ENCODE assay signal across 1 cellular context in the genomic region with DNA sequence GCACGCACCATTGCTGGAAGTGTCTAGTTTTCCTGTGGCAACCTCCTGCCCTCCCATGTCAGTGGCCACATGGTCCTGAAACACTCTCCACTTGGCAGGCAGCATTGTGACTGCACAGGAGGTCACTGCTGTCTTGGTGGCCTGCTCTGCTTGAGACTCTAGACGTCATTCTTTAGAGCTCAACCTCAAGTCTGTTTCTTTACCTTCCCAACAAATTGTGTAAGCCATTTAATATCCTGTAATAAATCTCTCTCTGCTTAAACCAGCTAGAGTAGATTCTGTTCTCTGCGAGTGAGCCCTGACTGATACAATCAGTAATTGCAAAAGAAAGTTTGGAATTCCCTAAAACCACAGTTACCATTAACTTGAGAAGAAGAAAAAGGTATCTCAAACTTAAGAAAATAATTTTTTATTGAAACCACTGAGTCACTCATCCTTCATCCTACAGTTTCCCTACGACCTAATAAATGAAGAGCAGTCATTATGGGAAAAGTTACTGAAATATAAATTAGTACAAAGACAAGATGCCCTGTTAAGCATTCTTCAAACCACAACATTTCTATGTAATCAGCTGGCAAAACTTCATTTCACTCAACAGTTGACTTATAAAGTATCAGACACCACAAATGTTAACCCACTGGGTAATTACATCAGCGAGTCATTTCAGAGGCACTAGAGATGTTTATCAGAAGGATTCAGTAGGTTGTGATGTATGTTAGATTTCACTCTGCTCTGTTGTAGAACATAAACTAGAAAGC.
TF ChIP-seq lines count a peak whose summit lies in the region.

No MANE protein-coding gene starts in this region.

TF ChIP-seq in HepG2, 621 proteins besides CTCF, POLR2A, EP300 and RAD21 (continued from another document):
- TF ChIP-seq, protein P1, sequence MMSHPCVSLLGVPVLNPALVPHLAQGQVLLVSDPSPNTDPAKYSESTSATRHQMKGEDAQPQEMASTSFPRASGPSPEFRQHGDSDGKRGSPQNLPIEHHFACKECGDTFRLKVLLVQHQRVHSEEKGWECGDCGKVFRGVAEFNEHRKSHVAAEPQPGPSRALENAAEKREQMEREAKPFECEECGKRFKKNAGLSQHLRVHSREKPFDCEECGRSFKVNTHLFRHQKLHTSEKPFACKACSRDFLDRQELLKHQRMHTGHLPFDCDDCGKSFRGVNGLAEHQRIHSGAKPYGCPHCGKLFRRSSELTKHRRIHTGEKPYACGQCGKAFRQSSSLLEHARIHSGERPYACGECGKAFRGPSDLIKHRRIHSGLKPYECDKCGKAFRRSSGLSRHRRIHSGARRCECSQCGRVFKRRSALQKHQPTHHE (CRISPR knock-in tag; IDR thresholded peaks at IDR 0.05; ENCODE audit: borderline replicate concordance): no peak
- TF ChIP-seq POLR2AphosphoS5 (IDR thresholded peaks at IDR 0.05; ENCODE audit: low read depth, low read length): no peak
- no peak for TF ChIP-seq NR1H2 (CRISPR knock-in tag; IDR thresholded peaks at IDR 0.05; ENCODE audit: borderline replicate concordance, low read depth)
- TF ChIP-seq TFDP2 (CRISPR knock-in tag; IDR thresholded peaks at IDR 0.05): no peak
- TF ChIP-seq, protein P2, sequence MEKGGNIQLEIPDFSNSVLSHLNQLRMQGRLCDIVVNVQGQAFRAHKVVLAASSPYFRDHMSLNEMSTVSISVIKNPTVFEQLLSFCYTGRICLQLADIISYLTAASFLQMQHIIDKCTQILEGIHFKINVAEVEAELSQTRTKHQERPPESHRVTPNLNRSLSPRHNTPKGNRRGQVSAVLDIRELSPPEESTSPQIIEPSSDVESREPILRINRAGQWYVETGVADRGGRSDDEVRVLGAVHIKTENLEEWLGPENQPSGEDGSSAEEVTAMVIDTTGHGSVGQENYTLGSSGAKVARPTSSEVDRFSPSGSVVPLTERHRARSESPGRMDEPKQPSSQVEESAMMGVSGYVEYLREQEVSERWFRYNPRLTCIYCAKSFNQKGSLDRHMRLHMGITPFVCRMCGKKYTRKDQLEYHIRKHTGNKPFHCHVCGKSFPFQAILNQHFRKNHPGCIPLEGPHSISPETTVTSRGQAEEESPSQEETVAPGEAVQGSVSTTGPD (CRISPR knock-in tag; IDR thresholded peaks at IDR 0.05): no peak
- TF ChIP-seq MLLT10 (CRISPR knock-in tag; IDR thresholded peaks at IDR 0.05): no peak
- TF ChIP-seq, protein P3, sequence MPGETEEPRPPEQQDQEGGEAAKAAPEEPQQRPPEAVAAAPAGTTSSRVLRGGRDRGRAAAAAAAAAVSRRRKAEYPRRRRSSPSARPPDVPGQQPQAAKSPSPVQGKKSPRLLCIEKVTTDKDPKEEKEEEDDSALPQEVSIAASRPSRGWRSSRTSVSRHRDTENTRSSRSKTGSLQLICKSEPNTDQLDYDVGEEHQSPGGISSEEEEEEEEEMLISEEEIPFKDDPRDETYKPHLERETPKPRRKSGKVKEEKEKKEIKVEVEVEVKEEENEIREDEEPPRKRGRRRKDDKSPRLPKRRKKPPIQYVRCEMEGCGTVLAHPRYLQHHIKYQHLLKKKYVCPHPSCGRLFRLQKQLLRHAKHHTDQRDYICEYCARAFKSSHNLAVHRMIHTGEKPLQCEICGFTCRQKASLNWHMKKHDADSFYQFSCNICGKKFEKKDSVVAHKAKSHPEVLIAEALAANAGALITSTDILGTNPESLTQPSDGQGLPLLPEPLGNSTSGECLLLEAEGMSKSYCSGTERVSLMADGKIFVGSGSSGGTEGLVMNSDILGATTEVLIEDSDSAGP (CRISPR knock-in tag; IDR thresholded peaks at IDR 0.05; ENCODE audit: borderline replicate concordance): peak; percentile 36; the same call in 1 of the 2 replicates
- TF ChIP-seq ATF7 (IDR thresholded peaks at IDR 0.05): no peak
- TF ChIP-seq ATF7 (CRISPR knock-in tag; IDR thresholded peaks at IDR 0.05): no peak
- TF ChIP-seq SP4 (CRISPR knock-in tag; IDR thresholded peaks at IDR 0.05): no peak
- no peak for TF ChIP-seq ZBTB20 (CRISPR knock-in tag; IDR thresholded peaks at IDR 0.05; ENCODE audit: borderline replicate concordance, low read depth)
- TF ChIP-seq ZNF343 (CRISPR knock-in tag; IDR thresholded peaks at IDR 0.05): no peak
- TF ChIP-seq TEAD3 (CRISPR knock-in tag; optimal IDR thresholded peaks at IDR 0.05; ENCODE audit: borderline replicate concordance): no peak
- TF ChIP-seq FOXJ3 (CRISPR knock-in tag; IDR thresholded peaks at IDR 0.05; ENCODE audit: borderline replicate concordance): no peak
- no peak for TF ChIP-seq ZFP62 (CRISPR knock-in tag; IDR thresholded peaks at IDR 0.05)
- no peak for TF ChIP-seq TCF7 (IDR thresholded peaks at IDR 0.05; ENCODE audit: low read depth)
- no peak for TF ChIP-seq NFE2 (CRISPR knock-in tag; IDR thresholded peaks at IDR 0.05)
- TF ChIP-seq GABPB1 (CRISPR knock-in tag; IDR thresholded peaks at IDR 0.05): no peak
- TF ChIP-seq RBM22 (optimal IDR thresholded peaks at IDR 0.05; ENCODE audit: low read length): peak; percentile 24
- TF ChIP-seq MATR3 (CRISPR knock-in tag; IDR thresholded peaks at IDR 0.05): no peak
- peak; percentile 41; the same call in 1 of the 2 replicates for TF ChIP-seq ZNF687 (CRISPR knock-in tag; IDR thresholded peaks at IDR 0.05)
- no peak for TF ChIP-seq FOXA1 (IDR thresholded peaks at IDR 0.05)
- no peak for TF ChIP-seq FOXA1 (CRISPR knock-in tag; IDR thresholded peaks at IDR 0.05)
- TF ChIP-seq, protein P4, sequence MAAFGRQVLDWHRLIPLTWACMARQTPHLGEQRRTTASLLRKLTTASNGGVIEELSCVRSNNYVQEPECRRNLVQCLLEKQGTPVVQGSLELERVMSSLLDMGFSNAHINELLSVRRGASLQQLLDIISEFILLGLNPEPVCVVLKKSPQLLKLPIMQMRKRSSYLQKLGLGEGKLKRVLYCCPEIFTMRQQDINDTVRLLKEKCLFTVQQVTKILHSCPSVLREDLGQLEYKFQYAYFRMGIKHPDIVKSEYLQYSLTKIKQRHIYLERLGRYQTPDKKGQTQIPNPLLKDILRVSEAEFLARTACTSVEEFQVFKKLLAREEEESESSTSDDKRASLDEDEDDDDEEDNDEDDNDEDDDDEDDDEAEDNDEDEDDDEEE (CRISPR knock-in tag; IDR thresholded peaks at IDR 0.05): no peak
- TF ChIP-seq, protein P5, sequence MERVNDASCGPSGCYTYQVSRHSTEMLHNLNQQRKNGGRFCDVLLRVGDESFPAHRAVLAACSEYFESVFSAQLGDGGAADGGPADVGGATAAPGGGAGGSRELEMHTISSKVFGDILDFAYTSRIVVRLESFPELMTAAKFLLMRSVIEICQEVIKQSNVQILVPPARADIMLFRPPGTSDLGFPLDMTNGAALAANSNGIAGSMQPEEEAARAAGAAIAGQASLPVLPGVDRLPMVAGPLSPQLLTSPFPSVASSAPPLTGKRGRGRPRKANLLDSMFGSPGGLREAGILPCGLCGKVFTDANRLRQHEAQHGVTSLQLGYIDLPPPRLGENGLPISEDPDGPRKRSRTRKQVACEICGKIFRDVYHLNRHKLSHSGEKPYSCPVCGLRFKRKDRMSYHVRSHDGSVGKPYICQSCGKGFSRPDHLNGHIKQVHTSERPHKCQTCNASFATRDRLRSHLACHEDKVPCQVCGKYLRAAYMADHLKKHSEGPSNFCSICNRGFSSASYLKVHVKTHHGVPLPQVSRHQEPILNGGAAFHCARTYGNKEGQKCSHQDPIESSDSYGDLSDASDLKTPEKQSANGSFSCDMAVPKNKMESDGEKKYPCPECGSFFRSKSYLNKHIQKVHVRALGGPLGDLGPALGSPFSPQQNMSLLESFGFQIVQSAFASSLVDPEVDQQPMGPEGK (CRISPR knock-in tag; IDR thresholded peaks at IDR 0.05): no peak
- no peak for TF ChIP-seq PHF8 (CRISPR knock-in tag; IDR thresholded peaks at IDR 0.05)
- no peak for TF ChIP-seq KAT2B (IDR thresholded peaks at IDR 0.05; ENCODE audit: borderline replicate concordance, low read depth, low read length)
- no peak for TF ChIP-seq ZNF496 (CRISPR knock-in tag; IDR thresholded peaks at IDR 0.05; ENCODE audit: insufficient replicate concordance)
- no peak for TF ChIP-seq LCORL (IDR thresholded peaks at IDR 0.05)
- TF ChIP-seq LCORL (CRISPR knock-in tag; IDR thresholded peaks at IDR 0.05): no peak
- TF ChIP-seq MXD3 (CRISPR knock-in tag; IDR thresholded peaks at IDR 0.05): no peak
- no peak for TF ChIP-seq ZNF20 (CRISPR knock-in tag; IDR thresholded peaks at IDR 0.05)
- no peak for TF ChIP-seq ZNF781 (CRISPR knock-in tag; IDR thresholded peaks at IDR 0.05; ENCODE audit: borderline replicate concordance, not compliant biosample characterization)
- TF ChIP-seq ZNF10 (CRISPR knock-in tag; IDR thresholded peaks at IDR 0.05; ENCODE audit: borderline replicate concordance, low read depth): no peak
- TF ChIP-seq ZC3H4 (CRISPR knock-in tag; IDR thresholded peaks at IDR 0.05; ENCODE audit: borderline replicate concordance): no peak
- TF ChIP-seq TGIF2 (CRISPR knock-in tag; IDR thresholded peaks at IDR 0.05): no peak
- TF ChIP-seq HMG20B (CRISPR knock-in tag; conservative IDR thresholded peaks at IDR 0.05): no peak
- no peak for TF ChIP-seq JUND (CRISPR knock-in tag; IDR thresholded peaks at IDR 0.05)
- no peak for TF ChIP-seq JUNB (CRISPR knock-in tag; IDR thresholded peaks at IDR 0.05; ENCODE audit: borderline replicate concordance)
- TF ChIP-seq, protein P6, sequence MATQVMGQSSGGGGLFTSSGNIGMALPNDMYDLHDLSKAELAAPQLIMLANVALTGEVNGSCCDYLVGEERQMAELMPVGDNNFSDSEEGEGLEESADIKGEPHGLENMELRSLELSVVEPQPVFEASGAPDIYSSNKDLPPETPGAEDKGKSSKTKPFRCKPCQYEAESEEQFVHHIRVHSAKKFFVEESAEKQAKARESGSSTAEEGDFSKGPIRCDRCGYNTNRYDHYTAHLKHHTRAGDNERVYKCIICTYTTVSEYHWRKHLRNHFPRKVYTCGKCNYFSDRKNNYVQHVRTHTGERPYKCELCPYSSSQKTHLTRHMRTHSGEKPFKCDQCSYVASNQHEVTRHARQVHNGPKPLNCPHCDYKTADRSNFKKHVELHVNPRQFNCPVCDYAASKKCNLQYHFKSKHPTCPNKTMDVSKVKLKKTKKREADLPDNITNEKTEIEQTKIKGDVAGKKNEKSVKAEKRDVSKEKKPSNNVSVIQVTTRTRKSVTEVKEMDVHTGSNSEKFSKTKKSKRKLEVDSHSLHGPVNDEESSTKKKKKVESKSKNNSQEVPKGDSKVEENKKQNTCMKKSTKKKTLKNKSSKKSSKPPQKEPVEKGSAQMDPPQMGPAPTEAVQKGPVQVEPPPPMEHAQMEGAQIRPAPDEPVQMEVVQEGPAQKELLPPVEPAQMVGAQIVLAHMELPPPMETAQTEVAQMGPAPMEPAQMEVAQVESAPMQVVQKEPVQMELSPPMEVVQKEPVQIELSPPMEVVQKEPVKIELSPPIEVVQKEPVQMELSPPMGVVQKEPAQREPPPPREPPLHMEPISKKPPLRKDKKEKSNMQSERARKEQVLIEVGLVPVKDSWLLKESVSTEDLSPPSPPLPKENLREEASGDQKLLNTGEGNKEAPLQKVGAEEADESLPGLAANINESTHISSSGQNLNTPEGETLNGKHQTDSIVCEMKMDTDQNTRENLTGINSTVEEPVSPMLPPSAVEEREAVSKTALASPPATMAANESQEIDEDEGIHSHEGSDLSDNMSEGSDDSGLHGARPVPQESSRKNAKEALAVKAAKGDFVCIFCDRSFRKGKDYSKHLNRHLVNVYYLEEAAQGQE (IDR thresholded peaks at IDR 0.05; ENCODE audit: borderline replicate concordance in 1 of 2, low read depth in 1 of 2, low read length in 2 of 2): no peak
- TF ChIP-seq ARID2 (CRISPR knock-in tag; IDR thresholded peaks at IDR 0.05; ENCODE audit: borderline replicate concordance): peak; percentile 42; the same call in 1 of the 2 replicates
TF ChIP-seq in HepG2: peak in this region for 5.
